In the genomic region with DNA sequence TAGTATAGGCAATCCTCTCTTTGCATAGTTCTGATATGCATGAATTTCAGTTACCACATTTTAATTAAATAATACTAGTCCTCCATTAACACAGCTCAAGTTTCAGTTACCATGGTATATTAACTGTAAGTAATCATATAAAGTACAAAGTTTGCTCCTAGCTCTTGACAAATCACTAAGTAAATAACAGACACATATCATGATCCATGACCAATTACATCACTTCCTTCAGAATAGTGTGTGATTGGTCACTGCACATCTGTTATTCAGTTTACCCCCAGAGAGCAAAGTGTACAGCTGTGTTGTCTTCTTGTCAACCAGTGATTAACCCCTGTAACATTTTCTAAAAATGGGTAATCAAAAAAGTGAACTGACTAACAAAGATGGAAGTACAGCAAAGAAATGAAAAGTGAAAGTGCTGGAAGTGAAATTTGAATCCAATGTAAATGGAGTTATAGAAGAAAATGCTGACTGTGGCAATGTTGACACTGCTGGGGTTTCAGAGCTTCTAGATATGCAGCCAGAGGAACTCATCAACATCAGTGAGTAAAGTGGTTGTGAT, we compare ENCODE assay signal across 16 cellular contexts. TPM values are rescaled to one million over a fixed set of nuclear protein-coding genes. Genes with fewer than 3 reads are reported as not detected.
DNase-seq lines count a peak whose midpoint lies in the region; ATAC-seq, FAIRE-seq and TF ChIP-seq lines count a peak whose summit lies in the region.
"Had no signal": no experiment of that assay in that cellular context is flagged by ENCODE, and none has a peak within 500 bp of the region (broad histone marks: within the 10 kb centered on the region; RNA-seq: fewer than 3 reads in every experiment).

No MANE protein-coding gene starts in this region.

- peaks cover 2% of the 10 kb centered on the region; the same call in 1 of the 3 replicates for H3K9me3 ChIP-seq in GM12878 (replicated peaks; ENCODE audit: control insufficient read depth, insufficient read depth, low read length)
- H3K9me3 ChIP-seq: thyroid gland had no signal

- peak; percentile 11 for DNase-seq in NCI-H2196 treated with DMSO at 0.1 percent for 48 hours (lab: John Stamatoyannopoulos, UW; ENCODE audit: unreplicated experiment)
- no peak for DNase-seq in NCI-H2196 (lab: John Stamatoyannopoulos, UW; ENCODE audit: unreplicated experiment)
- DNase-seq in NCI-H69 (lab: John Stamatoyannopoulos, UW): peak; percentile 55
- DNase-seq in GM12878 (ENCODE audit: low read depth, low spot score): no peak
- DNase-seq in naive B cell: no peak
- no peak for DNase-seq in effector memory CD8-positive, alpha-beta T cell
- DNase-seq in DMS153 (lab: John Stamatoyannopoulos, UW): no peak
- no peak for DNase-seq in retina
- DNase-seq: ACHN; activated CD4-positive, CD25-positive, alpha-beta regulatory T cell; activated effector memory CD4-positive, alpha-beta T cell treated with Interleukin-2 at 50 U/mL for 16 hours; thyroid gland had no signal

- CTCF ChIA-PET in GM12878 (lab: Yijun Ruan, JAX): interaction anchor here (0.6 kb wide), 1 partner anchor 412 kb away, joined by 3 read pairs; no protein-coding TSS in a partner anchor

- H3K36me3 Mint-ChIP-seq in naive B cell: peaks cover 11 to 22% of the 10 kb centered on the region in 2 donors
- H3K36me3 Mint-ChIP-seq in effector memory CD8-positive, alpha-beta T cell (ENCODE audit: insufficient read depth): no peaks in the 10 kb centered on the region

- no peak overlapping the region for H3K27ac ChIP-seq in GM12878 (ENCODE audit: control insufficient read depth, insufficient read depth)
- H3K27ac ChIP-seq: SJCRH30, skin epidermis, thyroid gland had no signal

- peak; percentile 31; the same call in 1 of the 3 replicates for ATAC-seq in GM12878
- peak; percentile 18 to 48 for ATAC-seq in naive B cell (ENCODE audit: low read depth in 2 of 2)
- ATAC-seq in effector memory CD8-positive, alpha-beta T cell (replicated peaks): no peak

- in situ Hi-C loops in GM12878 (cut with MboI): no loop called here

- H3K36me3 ChIP-seq in GM12878 (ENCODE audit: control insufficient read depth in 2 of 2, insufficient read depth in 2 of 2, low read length in 1 of 2): no peaks in the 10 kb centered on the region
- H3K36me3 ChIP-seq: SJCRH30, thyroid gland had no signal

- H3K27ac Mint-ChIP-seq in naive B cell: peak overlapping the region in 1 of 6 donors; percentile 59
- peak overlapping the region in 1 of 2 donors; percentile 28 for H3K27ac Mint-ChIP-seq in effector memory CD8-positive, alpha-beta T cell
- H3K27ac Mint-ChIP-seq: nephron had no signal

- intact Hi-C loops in GM12878 (cut with micrococcal nuclease; ENCODE audit: unreplicated experiment): no loop called here

- H3K4me2 ChIP-seq in GM12878 (ENCODE audit: control insufficient read depth, insufficient read depth): no peak overlapping the region

- peaks cover 14 to 30% (median 28%) of the 10 kb centered on the region in 3 donors for H3K4me1 Mint-ChIP-seq in naive B cell
- H3K4me1 Mint-ChIP-seq in effector memory CD8-positive, alpha-beta T cell (ENCODE audit: low read depth in 2 of 2): peaks cover 16 to 20% of the 10 kb centered on the region in 2 donors

- H3K27me3 ChIP-seq in GM12878 (replicated peaks in 1 of 2; ENCODE audit: control insufficient read depth in 2 of 2, insufficient read depth in 2 of 2, low read length in 1 of 2): no peaks in the 10 kb centered on the region
- H3K27me3 ChIP-seq: SJCRH30, thyroid gland had no signal

- no peaks in the 10 kb centered on the region for H3K79me2 ChIP-seq in GM12878 (ENCODE audit: control insufficient read depth, insufficient read depth, low read length)

- H3K4me3 ChIP-seq in GM12878: no peak overlapping the region
- H3K4me3 ChIP-seq: SJCRH30, skin epidermis, thyroid gland had no signal

- no peak for TF ChIP-seq EP300 in GM12878 (IDR thresholded peaks at IDR 0.05; ENCODE audit: borderline replicate concordance in 1 of 2, control insufficient read depth in 1 of 2, low read depth in 2 of 2, low read length in 2 of 2)

- no peak overlapping the region for H3K4me3 Mint-ChIP-seq in naive B cell
- no peak overlapping the region for H3K4me3 Mint-ChIP-seq in effector memory CD8-positive, alpha-beta T cell
- H3K4me3 Mint-ChIP-seq: nephron had no signal

- H3K9me3 Mint-ChIP-seq in naive B cell: peaks cover 4 to 22% (median 12%) of the 10 kb centered on the region in 7 donors
- peaks cover 0 to 6% of the 10 kb centered on the region in 2 donors for H3K9me3 Mint-ChIP-seq in effector memory CD8-positive, alpha-beta T cell

- RAD21 ChIA-PET in GM12878 (lab: Charles Lee; ENCODE audit: unreplicated experiment): no interaction called here

- SMC1A ChIA-PET in GM12878 (lab: Charles Lee; ENCODE audit: uncharacterized antibody, unreplicated experiment): no interaction called here

- no peak for TF ChIP-seq RAD21 in GM12878 (IDR thresholded peaks at IDR 0.05; ENCODE audit: insufficient read depth, low read depth, low read length)

- H3K9ac ChIP-seq in GM12878 (ENCODE audit: control insufficient read depth, insufficient read depth, low read length): no peak overlapping the region

- BruUV-seq in GM12878 (replicated peaks; lab: Mats Ljungman, UMichigan): no TSS peak

- no peak for TF ChIP-seq CTCF in GM12878 (IDR thresholded peaks at IDR 0.05 in 2 of 3, conservative IDR thresholded peaks at IDR 0.05 in 1 of 3; ENCODE audit: control insufficient read depth in 2 of 3, extremely low read depth in 1 of 3, insufficient read depth in 1 of 3, low read depth in 3 of 3, low read length in 3 of 3)

- POLR2A ChIA-PET in GM12878 (lab: Charles Lee): no interaction called here

- H4K20me1 ChIP-seq in GM12878 (ENCODE audit: control insufficient read depth, insufficient read depth): no peaks in the 10 kb centered on the region

- no peak for TF ChIP-seq POLR2A in GM12878 (IDR thresholded peaks at IDR 0.05; ENCODE audit: low read depth, low read length)

- FAIRE-seq in GM12878 (lab: Jason Lieb, UNC): peak; percentile 18
- FAIRE-seq: GM12891 had no signal

- peaks cover 7% of the 10 kb centered on the region for H3K4me1 ChIP-seq in GM12878 (ENCODE audit: control insufficient read depth, insufficient read depth, low read length)

- H3K27me3 Mint-ChIP-seq in naive B cell: no peaks in the 10 kb centered on the region
- no peaks in the 10 kb centered on the region for H3K27me3 Mint-ChIP-seq in effector memory CD8-positive, alpha-beta T cell

- H2AFZ ChIP-seq in GM12878 (ENCODE audit: control insufficient read depth, low read depth, low read length): no peak overlapping the region

TF ChIP-seq in GM12878, 131 proteins besides CTCF, POLR2A, EP300 and RAD21:
- no peak for TF ChIP-seq SMARCA5 (IDR thresholded peaks at IDR 0.05)
- no peak for TF ChIP-seq HCFC1 (IDR thresholded peaks at IDR 0.05; ENCODE audit: low read length)
- TF ChIP-seq MEF2A (IDR thresholded peaks at IDR 0.05; ENCODE audit: insufficient read depth, low read depth, low read length): no peak
- TF ChIP-seq HDGF (IDR thresholded peaks at IDR 0.05): no peak
- TF ChIP-seq, protein P1, sequence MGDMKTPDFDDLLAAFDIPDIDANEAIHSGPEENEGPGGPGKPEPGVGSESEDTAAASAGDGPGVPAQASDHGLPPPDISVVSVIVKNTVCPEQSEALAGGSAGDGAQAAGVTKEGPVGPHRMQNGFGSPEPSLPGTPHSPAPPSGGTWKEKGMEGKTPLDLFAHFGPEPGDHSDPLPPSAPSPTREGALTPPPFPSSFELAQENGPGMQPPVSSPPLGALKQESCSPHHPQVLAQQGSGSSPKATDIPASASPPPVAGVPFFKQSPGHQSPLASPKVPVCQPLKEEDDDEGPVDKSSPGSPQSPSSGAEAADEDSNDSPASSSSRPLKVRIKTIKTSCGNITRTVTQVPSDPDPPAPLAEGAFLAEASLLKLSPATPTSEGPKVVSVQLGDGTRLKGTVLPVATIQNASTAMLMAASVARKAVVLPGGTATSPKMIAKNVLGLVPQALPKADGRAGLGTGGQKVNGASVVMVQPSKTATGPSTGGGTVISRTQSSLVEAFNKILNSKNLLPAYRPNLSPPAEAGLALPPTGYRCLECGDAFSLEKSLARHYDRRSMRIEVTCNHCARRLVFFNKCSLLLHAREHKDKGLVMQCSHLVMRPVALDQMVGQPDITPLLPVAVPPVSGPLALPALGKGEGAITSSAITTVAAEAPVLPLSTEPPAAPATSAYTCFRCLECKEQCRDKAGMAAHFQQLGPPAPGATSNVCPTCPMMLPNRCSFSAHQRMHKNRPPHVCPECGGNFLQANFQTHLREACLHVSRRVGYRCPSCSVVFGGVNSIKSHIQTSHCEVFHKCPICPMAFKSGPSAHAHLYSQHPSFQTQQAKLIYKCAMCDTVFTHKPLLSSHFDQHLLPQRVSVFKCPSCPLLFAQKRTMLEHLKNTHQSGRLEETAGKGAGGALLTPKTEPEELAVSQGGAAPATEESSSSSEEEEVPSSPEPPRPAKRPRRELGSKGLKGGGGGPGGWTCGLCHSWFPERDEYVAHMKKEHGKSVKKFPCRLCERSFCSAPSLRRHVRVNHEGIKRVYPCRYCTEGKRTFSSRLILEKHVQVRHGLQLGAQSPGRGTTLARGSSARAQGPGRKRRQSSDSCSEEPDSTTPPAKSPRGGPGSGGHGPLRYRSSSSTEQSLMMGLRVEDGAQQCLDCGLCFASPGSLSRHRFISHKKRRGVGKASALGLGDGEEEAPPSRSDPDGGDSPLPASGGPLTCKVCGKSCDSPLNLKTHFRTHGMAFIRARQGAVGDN (IDR thresholded peaks at IDR 0.05): no peak
- TF ChIP-seq WRNIP1 (IDR thresholded peaks at IDR 0.05; ENCODE audit: borderline replicate concordance, low read depth, low read length): no peak
- TF ChIP-seq SIX5 (IDR thresholded peaks at IDR 0.05; ENCODE audit: low read depth, low read length, severe bottlenecking): no peak
- no peak for TF ChIP-seq PML (IDR thresholded peaks at IDR 0.05; ENCODE audit: low read length)
TF ChIP-seq in GM12878: peak in this region for 0.

RNA-seq across cellular contexts. Expression of a gene that starts 30.2 kb away (rescaled TPM):
- 13.6 and 45.8 TPM in 2 replicates for total RNA-seq in GM12878 (2013; cell fraction: nucleolus; rRNA removed)
- total RNA-seq in GM12878 (2014; rRNA removed): 0.76 and 1.2 TPM in 2 replicates
- total RNA-seq in GM12878 (2014; rRNA removed; fragmentation: Illumina TruSeq; extraction: Trizol): 1.1 and 2.8 TPM in 2 replicates
- 1.1 and 1.2 TPM in 2 replicates for total RNA-seq in GM12878 (2021)
- polyA plus RNA-seq in GM12878 (2011; ENCODE audit: low read depth): 0.37 TPM
- 0.90 and 3.1 TPM in 2 replicates for polyA plus RNA-seq in GM12878 (2011; rRNA removed)
- polyA plus RNA-seq in GM12878 (2011; cell fraction: cytosol; rRNA removed): 0.33 and 0.84 TPM in 2 replicates
- 1.1 and 1.7 TPM in 2 replicates for polyA plus RNA-seq in GM12878 (2011; cell fraction: nucleus; rRNA removed)
- polyA plus RNA-seq in GM12878 (2012): 0.83 and 1.1 TPM in 2 replicates
- 0.48 and 2.2 TPM in 2 replicates for polyA plus RNA-seq in GM12878 (2014; fragmentation: Illumina TruSeq; extraction: Trizol)
- 1 to 10 TPM; 1.3 to 1.6 TPM for polyA plus RNA-seq in GM12878 (2014; fragmentation: Nextera tagmentation; extraction: Ambion mirVana)
- polyA plus RNA-seq in GM12878 (2014; rRNA removed): 1.3 and 1.6 TPM in 2 replicates
- polyA plus RNA-seq in GM12878 (2016; fragmentation: Nextera tagmentation; extraction: Ambion mirVana): 1 to 10 TPM; 2.6 to 3.2 TPM
- polyA minus RNA-seq in GM12878 (2011; rRNA and poly(A)+ RNA removed): 2.3 TPM in 2 replicates
- polyA minus RNA-seq in GM12878 (2011; cell fraction: cytosol; rRNA and poly(A)+ RNA removed): not detected in 2 replicates
- 5.2 and 6.0 TPM in 2 replicates for polyA minus RNA-seq in GM12878 (2011; cell fraction: nucleus; rRNA and poly(A)+ RNA removed)
- polyA plus RNA-seq in naive B cell (ENCODE audit: low read depth in 6 of 6): 10 to 100 TPM in 1 of 6 donors, 1 to 10 TPM in 4, not detected in 1; 1.9 to 12.3 (median 4.8) TPM

Comparison
In these comparisons a context has a peak if more than half of its experiments do, and no peak if none do; other contexts are left out.
1. DNase-seq: peak in NCI-H2196 treated with DMSO at 0.1 percent for 48 hours (single experiment) and NCI-H69 (single experiment); none in NCI-H2196 (single experiment), GM12878 (single experiment), naive B cell (single experiment), effector memory CD8-positive, alpha-beta T cell (0 of 3), DMS153 (single experiment) and retina (single experiment).